ENCODE assay signal across 2 cellular contexts in the genomic region with DNA sequence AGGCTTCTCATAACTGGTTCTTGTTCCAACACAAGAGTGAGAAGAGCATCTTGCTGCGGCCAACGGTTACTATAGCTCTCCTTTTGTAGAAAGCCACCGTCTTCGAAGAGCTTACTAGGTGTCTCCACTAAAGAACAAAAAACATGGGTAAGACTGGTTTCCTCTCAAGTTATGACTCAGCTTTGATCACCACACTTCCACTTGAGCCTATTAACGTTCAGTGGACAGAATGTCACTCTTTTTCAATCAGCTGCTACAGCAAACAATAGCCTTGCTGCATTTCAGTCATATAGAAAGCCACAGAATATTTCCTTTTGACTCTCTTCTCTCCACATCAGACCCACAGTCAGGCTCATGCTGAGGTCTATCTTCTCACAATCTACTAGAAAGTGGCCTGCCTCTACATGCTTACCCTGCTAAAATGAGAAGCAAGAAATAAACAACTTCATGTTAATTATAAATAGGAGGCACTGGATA.
TF ChIP-seq lines count a peak whose summit lies in the region.

No MANE protein-coding gene starts in this region.

TF ChIP-seq in HepG2, 621 proteins besides CTCF, POLR2A, EP300 and RAD21 (continued from another document):
- TF ChIP-seq, protein P1, sequence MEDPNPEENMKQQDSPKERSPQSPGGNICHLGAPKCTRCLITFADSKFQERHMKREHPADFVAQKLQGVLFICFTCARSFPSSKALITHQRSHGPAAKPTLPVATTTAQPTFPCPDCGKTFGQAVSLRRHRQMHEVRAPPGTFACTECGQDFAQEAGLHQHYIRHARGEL (CRISPR knock-in tag; IDR thresholded peaks at IDR 0.05) = no peak
- no peak for TF ChIP-seq ZNF12 (CRISPR knock-in tag; IDR thresholded peaks at IDR 0.05)
- no peak for TF ChIP-seq KDM5B (CRISPR knock-in tag; IDR thresholded peaks at IDR 0.05; ENCODE audit: borderline replicate concordance)
- TF ChIP-seq ZNF670 (CRISPR knock-in tag; IDR thresholded peaks at IDR 0.05; ENCODE audit: borderline replicate concordance) = no peak
- TF ChIP-seq GRHL1 (CRISPR knock-in tag; conservative IDR thresholded peaks at IDR 0.05) = no peak
- TF ChIP-seq CAMTA2 (CRISPR knock-in tag; IDR thresholded peaks at IDR 0.05; ENCODE audit: borderline replicate concordance) = no peak
- TF ChIP-seq ZNF780A (CRISPR knock-in tag; IDR thresholded peaks at IDR 0.05) = no peak

TF ChIP-seq in SK-N-SH, 30 proteins besides CTCF, POLR2A, EP300 and RAD21 (continued from another document):
- TF ChIP-seq REST (IDR thresholded peaks at IDR 0.05; ENCODE audit: low read depth, low read length) (no peak), MAX (IDR thresholded peaks at IDR 0.05; ENCODE audit: low read depth) (no peak), ELF1 (IDR thresholded peaks at IDR 0.05) (no peak), RFX5 (IDR thresholded peaks at IDR 0.05; ENCODE audit: low read length) (no peak), TAF1 (IDR thresholded peaks at IDR 0.05; ENCODE audit: borderline replicate concordance, low read depth, low read length) (no peak), FOSL2 (IDR thresholded peaks at IDR 0.05; ENCODE audit: borderline replicate concordance, low read depth) (no peak), NFIC (IDR thresholded peaks at IDR 0.05; ENCODE audit: borderline replicate concordance) (no peak), TEAD4 (IDR thresholded peaks at IDR 0.05; ENCODE audit: borderline replicate concordance, insufficient read depth) (no peak)
- TF ChIP-seq, protein P2, sequence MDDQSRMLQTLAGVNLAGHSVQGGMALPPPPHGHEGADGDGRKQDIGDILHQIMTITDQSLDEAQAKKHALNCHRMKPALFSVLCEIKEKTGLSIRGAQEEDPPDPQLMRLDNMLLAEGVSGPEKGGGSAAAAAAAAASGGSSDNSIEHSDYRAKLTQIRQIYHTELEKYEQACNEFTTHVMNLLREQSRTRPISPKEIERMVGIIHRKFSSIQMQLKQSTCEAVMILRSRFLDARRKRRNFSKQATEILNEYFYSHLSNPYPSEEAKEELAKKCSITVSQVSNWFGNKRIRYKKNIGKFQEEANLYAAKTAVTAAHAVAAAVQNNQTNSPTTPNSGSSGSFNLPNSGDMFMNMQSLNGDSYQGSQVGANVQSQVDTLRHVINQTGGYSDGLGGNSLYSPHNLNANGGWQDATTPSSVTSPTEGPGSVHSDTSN (IDR thresholded peaks at IDR 0.05) = no peak
TF ChIP-seq in SK-N-SH: peak in this region for 0.
